ENCODE assay signal across 7 cellular contexts in genomic region chr19:47228168-47228936, GRCh38. TPM values are rescaled to one million over a fixed set of nuclear protein-coding genes. Genes with fewer than 3 reads are reported as not detected.
DNase-seq lines count a peak whose midpoint lies in the region; ATAC-seq and TF ChIP-seq lines count a peak whose summit lies in the region.

No MANE protein-coding gene starts in this region.

- H3K4me3 Mint-ChIP-seq in activated T-helper 2 cell treated with anti-CD3 and anti-CD28 coated beads, Interferon-gamma antibody, Interleukin-2, Interleukin-4, amounts not matched to agents 10 μg/mL and 5 μg/mL and 100 μg/mL, durations not matched to agents 14 hours and 24 hours and 36 hours (ENCODE audit: low read depth) = no peak overlapping the region
- H3K4me3 Mint-ChIP-seq in glutamatergic neuron (ENCODE audit: unreplicated experiment) = peak overlapping the region; percentile 78

- DNase-seq in GM13977 (ENCODE audit: low spot score) (peak; percentile 66), NCI-H510A treated with DMSO at 0.1 percent for 48 hours (lab: John Stamatoyannopoulos, UW) (peak; percentile 23), glutamatergic neuron (peak; percentile 55)
- peak; percentile 58 for DNase-seq in activated T-helper 2 cell treated with anti-CD3 and anti-CD28 coated beads, Interferon-gamma antibody, Interleukin-2, Interleukin-4, amounts not matched to agents 10 μg/mL and 5 μg/mL and 100 μg/mL, durations not matched to agents 14 hours and 24 hours and 36 hours (ENCODE audit: low spot score)

- peaks cover 10% of the 10 kb centered on the region for H3K36me3 Mint-ChIP-seq in activated T-helper 2 cell treated with anti-CD3 and anti-CD28 coated beads, Interferon-gamma antibody, Interleukin-2, Interleukin-4, amounts not matched to agents 10 μg/mL and 5 μg/mL and 100 μg/mL, durations not matched to agents 14 hours and 24 hours and 36 hours (ENCODE audit: low read depth)
- no peaks in the 10 kb centered on the region for H3K36me3 Mint-ChIP-seq in glutamatergic neuron (ENCODE audit: unreplicated experiment)

- H3K9ac ChIP-seq in rectal smooth muscle tissue (ENCODE audit: low read length) = peak overlapping the region; percentile 38

- peaks cover 3% of the 10 kb centered on the region for H3K36me3 ChIP-seq in rectal smooth muscle tissue (ENCODE audit: control insufficient read depth, insufficient read depth, low read length)

- ATAC-seq in GM21390 (IDR thresholded peaks at IDR 0.05; ENCODE audit: unreplicated experiment) = no peak
- ATAC-seq in HG02642 (IDR thresholded peaks at IDR 0.05; ENCODE audit: poor library complexity, unreplicated experiment) = no peak

- no peak overlapping the region for H3K27ac Mint-ChIP-seq in activated T-helper 2 cell treated with anti-CD3 and anti-CD28 coated beads, Interferon-gamma antibody, Interleukin-2, Interleukin-4, amounts not matched to agents 10 μg/mL and 5 μg/mL and 100 μg/mL, durations not matched to agents 14 hours and 24 hours and 36 hours
- no peak overlapping the region for H3K27ac Mint-ChIP-seq in glutamatergic neuron (ENCODE audit: unreplicated experiment)

- H3K4me3 ChIP-seq in rectal smooth muscle tissue (ENCODE audit: low read length) = peak overlapping the region; percentile 75

- TF ChIP-seq CTCF in GM13977 (IDR thresholded peaks at IDR 0.05; ENCODE audit: extremely low read depth, insufficient read depth, missing control alignments) (no peak), glutamatergic neuron (IDR thresholded peaks at IDR 0.05; ENCODE audit: partially characterized antibody, unreplicated experiment) (no peak)

- peaks cover 30% of the 10 kb centered on the region for H3K4me1 ChIP-seq in rectal smooth muscle tissue (ENCODE audit: control insufficient read depth, insufficient read depth, low read length)

- peak overlapping the region; percentile 100 for H3K27ac ChIP-seq in rectal smooth muscle tissue (ENCODE audit: low read depth, low read length)

- intact Hi-C loops in activated T-helper 2 cell treated with anti-CD3 and anti-CD28 coated beads, Interferon-gamma antibody, Interleukin-2, Interleukin-4, amounts not matched to agents 10 μg/mL and 5 μg/mL and 100 μg/mL, durations not matched to agents 14 hours and 24 hours and 36 hours (cut with micrococcal nuclease) = loop anchor here (5.0 kb wide), 2 partner anchors 71 to 181 kb away; partner anchors contain the start of gene TMEM160

- H3K4me1 Mint-ChIP-seq in activated T-helper 2 cell treated with anti-CD3 and anti-CD28 coated beads, Interferon-gamma antibody, Interleukin-2, Interleukin-4, amounts not matched to agents 10 μg/mL and 5 μg/mL and 100 μg/mL, durations not matched to agents 14 hours and 24 hours and 36 hours (ENCODE audit: low read depth) = peaks cover 22% of the 10 kb centered on the region
- peaks cover 14% of the 10 kb centered on the region for H3K4me1 Mint-ChIP-seq in glutamatergic neuron (ENCODE audit: low read depth, unreplicated experiment)

- H3K27me3 Mint-ChIP-seq in activated T-helper 2 cell treated with anti-CD3 and anti-CD28 coated beads, Interferon-gamma antibody, Interleukin-2, Interleukin-4, amounts not matched to agents 10 μg/mL and 5 μg/mL and 100 μg/mL, durations not matched to agents 14 hours and 24 hours and 36 hours (ENCODE audit: low read depth) = no peaks in the 10 kb centered on the region
- H3K27me3 Mint-ChIP-seq in glutamatergic neuron (ENCODE audit: unreplicated experiment) = peaks cover 14% of the 10 kb centered on the region

- H3K9me3 Mint-ChIP-seq in activated T-helper 2 cell treated with anti-CD3 and anti-CD28 coated beads, Interferon-gamma antibody, Interleukin-2, Interleukin-4, amounts not matched to agents 10 μg/mL and 5 μg/mL and 100 μg/mL, durations not matched to agents 14 hours and 24 hours and 36 hours = no peaks in the 10 kb centered on the region
- peaks cover 23% of the 10 kb centered on the region for H3K9me3 Mint-ChIP-seq in glutamatergic neuron (ENCODE audit: unreplicated experiment)

- no peaks in the 10 kb centered on the region for H3K27me3 ChIP-seq in rectal smooth muscle tissue (ENCODE audit: control insufficient read depth, insufficient read depth, low read length)

- in situ Hi-C loops in GM13977 (cut with MboI; ENCODE audit: low pct_unique_long_range_greater_than_20kb, low sequenced_read_pairs, unreplicated experiment) = no loop called here

RNA-seq across cellular contexts. Expression of gene BBC3, which starts 2.6 kb away (rescaled TPM):
- 14.6 and 16.3 TPM in 2 replicates for total RNA-seq in activated T-helper 2 cell treated with anti-CD3 and anti-CD28 coated beads, Interferon-gamma antibody, Interleukin-2, Interleukin-4, amounts not matched to agents 10 μg/mL and 5 μg/mL and 100 μg/mL, durations not matched to agents 14 hours and 24 hours and 36 hours
- total RNA-seq in glutamatergic neuron (ENCODE audit: unreplicated experiment) = 37.0 TPM

RNA-seq across cellular contexts. Expression of gene CCDC9, which starts 28.0 kb away (rescaled TPM):
- 34.3 and 37.5 TPM in 2 replicates for total RNA-seq in activated T-helper 2 cell treated with anti-CD3 and anti-CD28 coated beads, Interferon-gamma antibody, Interleukin-2, Interleukin-4, amounts not matched to agents 10 μg/mL and 5 μg/mL and 100 μg/mL, durations not matched to agents 14 hours and 24 hours and 36 hours
- total RNA-seq in glutamatergic neuron (ENCODE audit: unreplicated experiment) = 16.8 TPM

RNA-seq across cellular contexts. Expression of gene INAFM1, which starts 46.3 kb away (rescaled TPM):
- total RNA-seq in activated T-helper 2 cell treated with anti-CD3 and anti-CD28 coated beads, Interferon-gamma antibody, Interleukin-2, Interleukin-4, amounts not matched to agents 10 μg/mL and 5 μg/mL and 100 μg/mL, durations not matched to agents 14 hours and 24 hours and 36 hours = 9.3 and 12.7 TPM in 2 replicates
- total RNA-seq in glutamatergic neuron (ENCODE audit: unreplicated experiment) = 65.0 TPM
